9 cellular contexts compared by ENCODE assay signal in the genomic region with DNA sequence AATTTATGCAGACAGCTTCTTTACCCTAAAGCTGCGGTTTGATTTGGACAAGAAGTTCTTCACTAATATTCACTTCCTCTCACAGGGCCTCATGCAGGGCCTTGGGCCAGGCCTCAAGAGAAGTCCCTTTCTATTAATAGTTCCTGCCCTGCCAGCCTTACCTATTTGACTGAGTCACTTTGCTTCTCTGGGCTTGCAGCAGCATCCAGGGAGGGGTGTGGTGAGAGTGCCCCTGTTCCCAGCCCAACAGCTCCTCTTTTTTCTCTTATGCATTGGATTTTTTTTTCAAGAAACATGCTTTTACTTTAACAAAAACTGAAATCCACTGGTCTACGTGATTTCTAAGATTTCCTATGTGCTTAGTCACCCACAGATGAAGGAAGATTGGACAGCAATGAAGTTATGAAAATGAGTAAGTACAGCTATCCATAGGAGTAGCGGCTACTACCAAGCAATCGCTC. TPM values are rescaled to one million over a fixed set of nuclear protein-coding genes. Genes with fewer than 3 reads are reported as not detected.
DNase-seq lines count a peak whose midpoint lies in the region; ATAC-seq, FAIRE-seq and TF ChIP-seq lines count a peak whose summit lies in the region.
"Had no signal": no experiment of that assay in that cellular context is flagged by ENCODE, and none has a peak within 500 bp of the region (broad histone marks: within the 10 kb centered on the region; RNA-seq: fewer than 3 reads in every experiment).

No MANE protein-coding gene starts in this region.

- no peak for FAIRE-seq in urothelium cell line (lab: Jason Lieb, UNC)
- FAIRE-seq: endometrium had no signal

- ATAC-seq in GM21825 (IDR thresholded peaks at IDR 0.05; ENCODE audit: unreplicated experiment) = peak; percentile 49

- POLR2A ChIA-PET in GM10248 (lab: Yijun Ruan, JAX) = interaction anchor here (0.7 kb wide), 1 partner anchor 11 kb away, joined by 3 read pairs; no protein-coding TSS in a partner anchor

- DNase-seq in GM10248 (ENCODE audit: extremely low spot score) (peak; percentile 26), NAMALWA (ENCODE audit: low spot score) (peak; percentile 28), fibroblast of villous mesenchyme (ENCODE audit: low read depth) (peak; percentile 22), urothelium cell line (ENCODE audit: low spot score) (peak; percentile 47), NCI-H524 (lab: John Stamatoyannopoulos, UW) (no peak), NCI-H146 (lab: John Stamatoyannopoulos, UW) (no peak), NCI-H128 (lab: John Stamatoyannopoulos, UW; ENCODE audit: unreplicated experiment) (no peak)

- TF ChIP-seq CTCF in GM10248 (IDR thresholded peaks at IDR 0.05; ENCODE audit: control extremely low read depth, extremely low read depth, low read depth, missing control alignments) = no peak
- TF ChIP-seq CTCF in fibroblast of villous mesenchyme (IDR thresholded peaks at IDR 0.05; ENCODE audit: insufficient read depth, low read depth, low read length) = no peak

- CTCF ChIA-PET in GM10248 (lab: Yijun Ruan, JAX) = interaction anchor here (1.9 kb wide), 1 partner anchor 11 kb away, joined by 6 read pairs; no protein-coding TSS in a partner anchor

- no peak overlapping the region for H3K4me3 ChIP-seq in fibroblast of villous mesenchyme (ENCODE audit: low read depth, low read length)

RNA-seq across cellular contexts. Expression of a gene that starts 26.7 kb away (rescaled TPM):
- total RNA-seq in fibroblast of villous mesenchyme = 19.6 and 20.3 TPM in 2 replicates

RNA-seq across cellular contexts. Expression of a gene that starts 34.5 kb away (rescaled TPM):
- 12.1 and 16.1 TPM in 2 replicates for total RNA-seq in fibroblast of villous mesenchyme

RNA-seq across cellular contexts. Expression of a gene that starts 55.9 kb away (rescaled TPM):
- 0.64 TPM in 1 of 2 replicates, not detected in the other for total RNA-seq in fibroblast of villous mesenchyme

Comparison
In these comparisons a context has a peak if more than half of its experiments do, and no peak if none do; other contexts are left out.
1. DNase-seq: peak in GM10248 (single experiment), NAMALWA (single experiment), fibroblast of villous mesenchyme (single experiment) and urothelium cell line (single experiment); none in NCI-H524 (0 of 2), NCI-H146 (single experiment) and NCI-H128 (single experiment).